ENCODE assay signal across 15 cellular contexts in genomic region chr15:89820651-89821611, GRCh38. TPM values are rescaled to one million over a fixed set of nuclear protein-coding genes. Genes with fewer than 3 reads are reported as not detected.
A peak's percentile ranks its signal among the peaks of the same experiment; 100 is the strongest.
DNase-seq lines count a peak whose midpoint lies in the region; ATAC-seq, FAIRE-seq and TF ChIP-seq lines count a peak whose summit lies in the region.
"Had no signal": no experiment of that assay in that cellular context is flagged by ENCODE, and none has a peak within 500 bp of the region (broad histone marks: within the 10 kb centered on the region; RNA-seq: fewer than 3 reads in every experiment).

No MANE protein-coding gene starts in this region.

- H3K27me3 ChIP-seq in OCI-LY3 (ENCODE audit: low read depth, low read length) (no peaks in the 10 kb centered on the region), endothelial cell of umbilical vein (ENCODE audit: control insufficient read depth in 2 of 2, insufficient read depth in 2 of 2, low read length in 2 of 2) (no peaks in the 10 kb centered on the region)
- H3K27me3 ChIP-seq in CD4-positive, alpha-beta T cell (ENCODE audit: control insufficient read depth, insufficient read depth, low read length), result peaks cover 11% of the 10 kb centered on the region

- peak; percentile 36 for TF ChIP-seq POLR2A in endothelial cell of umbilical vein (IDR thresholded peaks at IDR 0.05; ENCODE audit: low read depth, low read length)

- H3K4me1 Mint-ChIP-seq in CD4-positive, alpha-beta T cell (ENCODE audit: low read depth), result peaks cover 4% of the 10 kb centered on the region

- H3K9me3 ChIP-seq in OCI-LY3 (ENCODE audit: insufficient read depth, low read length) (peaks cover 3% of the 10 kb centered on the region; the same call in 1 of the 2 replicates), endothelial cell of umbilical vein (replicated peaks; ENCODE audit: control insufficient read depth, insufficient read depth, low read length) (no peaks in the 10 kb centered on the region)
- peaks cover 2% of the 10 kb centered on the region for H3K9me3 ChIP-seq in CD4-positive, alpha-beta T cell (ENCODE audit: control insufficient read depth, low read length)
- H3K9me3 ChIP-seq: gastrocnemius medialis had no signal

- H3K9me3 Mint-ChIP-seq in CD4-positive, alpha-beta T cell, result no peaks in the 10 kb centered on the region

- H2AFZ ChIP-seq in OCI-LY3 (ENCODE audit: low read depth, low read length), result no peak overlapping the region
- peak overlapping the region; percentile 25 for H2AFZ ChIP-seq in endothelial cell of umbilical vein (ENCODE audit: low read depth, low read length)

- H3K36me3 ChIP-seq in OCI-LY3 (replicated peaks; ENCODE audit: low read depth, low read length) (no peaks in the 10 kb centered on the region), endothelial cell of umbilical vein (ENCODE audit: control insufficient read depth in 2 of 2, extremely low read depth in 1 of 2, insufficient read depth in 2 of 2, low read length in 2 of 2) (no peaks in the 10 kb centered on the region)
- H3K36me3 ChIP-seq: gastrocnemius medialis had no signal

- intact Hi-C loops in endothelial cell of umbilical vein (cut with micrococcal nuclease), result loop anchor here (2.0 kb wide), 2 partner anchors 30 to 60 kb away; no protein-coding TSS in a partner anchor
- intact Hi-C loops in CD4-positive, alpha-beta T cell (cut with DNase I, micrococcal nuclease), result no loop called here

- peak overlapping the region; percentile 8; the same call in 1 of the 2 replicates for H3K4me3 ChIP-seq in OCI-LY3 (ENCODE audit: low read length)
- H3K4me3 ChIP-seq in endothelial cell of umbilical vein (replicated peaks in 1 of 3; ENCODE audit: insufficient read depth in 1 of 3, low read depth in 1 of 3, low read length in 3 of 3), result no peak overlapping the region
- H3K4me3 ChIP-seq: gastrocnemius medialis had no signal

- no peaks in the 10 kb centered on the region for H3K36me3 Mint-ChIP-seq in CD4-positive, alpha-beta T cell (ENCODE audit: low read depth)

- H3K4me2 ChIP-seq in OCI-LY3 (ENCODE audit: low read length) (peak overlapping the region; percentile 84), endothelial cell of umbilical vein (ENCODE audit: insufficient read depth, low read length) (peak overlapping the region; percentile 20)

- H3K27ac Mint-ChIP-seq in CD4-positive, alpha-beta T cell, result no peak overlapping the region
- H3K27ac Mint-ChIP-seq: CD4-positive, alpha-beta memory T cell; T-helper 1 cell treated with Interleukin-12 subunit alpha and Interleukin-12 subunit beta and Interleukin-4 antibody, amounts not matched to agents 30 μg/mL and 1 μg/mL, for 36 hours had no signal

- TSS peak; percentile 87 for BruUV-seq in endothelial cell of umbilical vein (replicated peaks; lab: Mats Ljungman, UMichigan)

- peak; percentile 83 for FAIRE-seq in endothelial cell of umbilical vein (lab: Jason Lieb, UNC)

- POLR2A ChIA-PET in endothelial cell of umbilical vein (lab: Charles Lee), result no interaction called here
- POLR2A ChIA-PET in CD4-positive, alpha-beta T cell (lab: Charles Lee), result no interaction called here

- H3K9ac ChIP-seq in OCI-LY3 (ENCODE audit: low read length), result no peak overlapping the region; the same call in 1 of the 2 replicates
- H3K9ac ChIP-seq in endothelial cell of umbilical vein (replicated peaks; ENCODE audit: extremely low read depth, insufficient read depth, low read length), result peak overlapping the region; percentile 19

- H3K27ac ChIP-seq in OCI-LY3 (ENCODE audit: low read length) (0 out of 2 replicates have a peak overlapping the region, but pooled peaks have one; percentile 9), endothelial cell of umbilical vein (ENCODE audit: insufficient read depth, low read depth, low read length) (peak overlapping the region; percentile 71)
- H3K27ac ChIP-seq in CD4-positive, alpha-beta T cell (ENCODE audit: low read depth, low read length), result no peak overlapping the region
- H3K27ac ChIP-seq: gastrocnemius medialis had no signal

- TF ChIP-seq CTCF in OCI-LY3 (IDR thresholded peaks at IDR 0.05; ENCODE audit: low read depth, low read length) (no peak), endothelial cell of umbilical vein (IDR thresholded peaks at IDR 0.05; ENCODE audit: extremely low read depth in 1 of 2, insufficient read depth in 1 of 2, low read depth in 1 of 2, low read length in 2 of 2) (no peak)
- no peak for TF ChIP-seq CTCF in CD4-positive, alpha-beta T cell (IDR thresholded peaks at IDR 0.05)

- dilution Hi-C loops in endothelial cell of umbilical vein (cut with MboI; ENCODE audit: extremely low pct_ligation_motif_present, low sequenced_read_pairs), result no loop called here

- H3K27me3 Mint-ChIP-seq in CD4-positive, alpha-beta T cell, result peaks cover 46% of the 10 kb centered on the region

- no peak overlapping the region for H3K4me3 Mint-ChIP-seq in CD4-positive, alpha-beta T cell
- H3K4me3 Mint-ChIP-seq: CD4-positive, alpha-beta memory T cell; T-helper 1 cell treated with Interleukin-12 subunit alpha and Interleukin-12 subunit beta and Interleukin-4 antibody, amounts not matched to agents 30 μg/mL and 1 μg/mL, for 36 hours had no signal

- ATAC-seq in GM21390 (IDR thresholded peaks at IDR 0.05; ENCODE audit: unreplicated experiment), result no peak
- ATAC-seq in CD4-positive, alpha-beta T cell (ENCODE audit: poor library complexity), result no peak
- ATAC-seq: gastrocnemius medialis had no signal

- no peaks in the 10 kb centered on the region for H4K20me1 ChIP-seq in OCI-LY3 (ENCODE audit: insufficient read depth, low read length)
- H4K20me1 ChIP-seq in endothelial cell of umbilical vein (replicated peaks; ENCODE audit: control insufficient read depth, extremely low read depth, insufficient read depth, low read length), result no peaks in the 10 kb centered on the region

- CTCF ChIA-PET in endothelial cell of umbilical vein (lab: Charles Lee), result interaction anchor here (4.5 kb wide), 1 partner anchor 54 kb away, joined by 28 read pairs; no protein-coding TSS in a partner anchor
- CTCF ChIA-PET in CD4-positive, alpha-beta T cell (lab: Charles Lee), result no interaction called here

- peaks cover 53% of the 10 kb centered on the region for H3K4me1 ChIP-seq in OCI-LY3 (ENCODE audit: low read length)
- peaks cover 34% of the 10 kb centered on the region for H3K4me1 ChIP-seq in endothelial cell of umbilical vein (ENCODE audit: control insufficient read depth, extremely low read depth, insufficient read depth, low read length)
- H3K4me1 ChIP-seq: gastrocnemius medialis had no signal

- DNase-seq in CD1c-positive myeloid dendritic cell (ENCODE audit: extremely low spot score) (peak; percentile 92), endothelial cell of umbilical vein (ENCODE audit: low read depth, low spot score) (peak; percentile 72), mesenteric fat pad (ENCODE audit: low spot score) (peak; percentile 84), NCI-H2196 treated with DMSO at 0.1 percent for 48 hours (lab: John Stamatoyannopoulos, UW; ENCODE audit: unreplicated experiment) (no peak)
- DNase-seq in activated CD4-positive, CD25-positive, alpha-beta regulatory T cell (lab: John Stamatoyannopoulos, UW), result no peak
- no peak for DNase-seq in CD4-positive, alpha-beta T cell
- DNase-seq: activated CD8-positive, alpha-beta memory T cell treated with anti-CD3 and anti-CD28 coated beads, Interleukin-2, amount 50 U/mL, for 48 hours; CD4-positive, alpha-beta memory T cell; gastrocnemius medialis; KBM-7; NCI-H510A; stimulated activated naive CD4-positive, alpha-beta T cell had no signal

- H3K9me1 ChIP-seq in endothelial cell of umbilical vein (replicated peaks; ENCODE audit: control insufficient read depth, extremely low read depth, insufficient read depth, low read length), result no peaks in the 10 kb centered on the region

- H3K79me2 ChIP-seq in OCI-LY3 (ENCODE audit: low read length) (no peaks in the 10 kb centered on the region), endothelial cell of umbilical vein (ENCODE audit: control insufficient read depth, insufficient read depth, low read length) (no peaks in the 10 kb centered on the region)

TF ChIP-seq in endothelial cell of umbilical vein, 7 proteins besides CTCF, POLR2A, EP300 and RAD21:
- TF ChIP-seq EZH2 (IDR thresholded peaks at IDR 0.05; ENCODE audit: borderline replicate concordance, low read depth, low read length, severe bottlenecking) (no peak), MAX (IDR thresholded peaks at IDR 0.05; ENCODE audit: insufficient read depth, insufficient read length) (no peak), FOS (IDR thresholded peaks at IDR 0.05; ENCODE audit: borderline replicate concordance, insufficient read depth, low read length) (peak; percentile 88), GATA2 (IDR thresholded peaks at IDR 0.05; ENCODE audit: insufficient read depth, insufficient read length, low read depth, low read length) (peak; percentile 21), POLR2AphosphoS5 (IDR thresholded peaks at IDR 0.05; ENCODE audit: insufficient read depth, low read depth, low read length) (peak; percentile 43)

RNA-seq across cellular contexts. Expression of gene ANPEP, which starts 6.3 kb away (rescaled TPM):
- 199 and 221 TPM in 2 replicates for total RNA-seq in endothelial cell of umbilical vein
- 177 and 190 TPM in 2 replicates for polyA plus RNA-seq in endothelial cell of umbilical vein
- 189 and 193 TPM in 2 replicates for polyA plus RNA-seq in endothelial cell of umbilical vein (2011; cell fraction: cytosol; rRNA removed)
- 268 and 281 TPM in 2 replicates for polyA plus RNA-seq in endothelial cell of umbilical vein (2011; cell fraction: nucleus; rRNA removed)
- 227 and 501 TPM in 2 replicates for polyA plus RNA-seq in endothelial cell of umbilical vein (2012)
- 193 and 209 TPM in 2 replicates for polyA minus RNA-seq in endothelial cell of umbilical vein
- not detected for polyA minus RNA-seq in endothelial cell of umbilical vein (2011; cell fraction: cytosol; rRNA and poly(A)+ RNA removed)
- 83.8 and 94.2 TPM in 2 replicates for polyA minus RNA-seq in endothelial cell of umbilical vein (2011; cell fraction: nucleus; rRNA and poly(A)+ RNA removed)
- 50.3 TPM for total RNA-seq in mesenteric fat pad
- 1 to 10 TPM; 1.9 to 2.7 TPM for total RNA-seq in CD4-positive, alpha-beta T cell
- polyA plus RNA-seq: CD4-positive, alpha-beta memory T cell had no signal

RNA-seq across cellular contexts. Expression of gene MESP2, which starts 44.8 kb away (rescaled TPM):
- total RNA-seq in endothelial cell of umbilical vein, result 0.42 TPM in 1 of 2 replicates, not detected in the other
- polyA plus RNA-seq in endothelial cell of umbilical vein, result 0.21 and 0.43 TPM in 2 replicates
- 0.14 and 0.22 TPM in 2 replicates for polyA plus RNA-seq in endothelial cell of umbilical vein (2011; cell fraction: cytosol; rRNA removed)
- polyA plus RNA-seq in endothelial cell of umbilical vein (2011; cell fraction: nucleus; rRNA removed), result not detected in 2 replicates
- polyA plus RNA-seq in endothelial cell of umbilical vein (2012), result 0.27 and 0.64 TPM in 2 replicates
- polyA minus RNA-seq in endothelial cell of umbilical vein, result not detected in 2 replicates
- polyA minus RNA-seq in endothelial cell of umbilical vein (2011; cell fraction: cytosol; rRNA and poly(A)+ RNA removed), result not detected
- not detected in 2 replicates for polyA minus RNA-seq in endothelial cell of umbilical vein (2011; cell fraction: nucleus; rRNA and poly(A)+ RNA removed)
- total RNA-seq in mesenteric fat pad, result 0.96 TPM
- not detected for total RNA-seq in CD4-positive, alpha-beta T cell
- total RNA-seq: CD4-positive, alpha-beta memory T cell; gastrocnemius medialis had no signal
- polyA plus RNA-seq: CD4-positive, alpha-beta memory T cell had no signal

Comparison
In these comparisons a context has a peak if more than half of its experiments do, and no peak if none do; other contexts are left out.
1. DNase-seq: peak in CD1c-positive myeloid dendritic cell (single experiment), endothelial cell of umbilical vein (single experiment) and mesenteric fat pad (single experiment); none in NCI-H2196 treated with DMSO at 0.1 percent for 48 hours (single experiment), activated CD4-positive, CD25-positive, alpha-beta regulatory T cell (0 of 4) and CD4-positive, alpha-beta T cell (0 of 10).
2. RNA of gene ANPEP, which starts 6.3 kb away (total RNA-seq): 199 to 221 TPM in endothelial cell of umbilical vein and 50.3 TPM in mesenteric fat pad (single experiment); 1.9 to 2.7 TPM in CD4-positive, alpha-beta T cell; every median in the first group is over 10 times any median in the second.